ENCODE assay signal across 13 cellular contexts in the genomic region with DNA sequence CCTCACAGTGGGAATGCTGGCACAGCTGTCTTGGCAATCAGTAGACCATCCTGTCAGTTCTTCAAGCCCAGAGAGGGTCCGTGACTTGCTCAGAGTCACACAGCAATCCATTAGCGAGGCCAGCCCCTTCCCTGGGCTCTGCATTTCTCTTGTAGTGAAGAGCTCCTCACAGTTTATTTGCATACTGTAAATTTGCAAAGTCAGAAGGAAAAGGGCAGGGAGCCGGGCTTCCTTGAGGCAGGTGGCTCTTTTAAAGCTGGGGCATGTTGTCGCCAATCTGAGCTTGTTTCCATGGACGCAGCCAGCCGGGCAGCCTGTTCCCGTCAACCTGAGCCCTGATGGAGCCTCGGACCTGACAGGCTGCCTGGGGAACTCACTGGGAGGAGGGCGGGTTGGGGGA.
DNase-seq lines count a peak whose midpoint lies in the region; ATAC-seq, FAIRE-seq and TF ChIP-seq lines count a peak whose summit lies in the region.
"Had no signal": no experiment of that assay in that cellular context is flagged by ENCODE, and none has a peak within 500 bp of the region (broad histone marks: within the 10 kb centered on the region; RNA-seq: fewer than 3 reads in every experiment).

No MANE protein-coding gene starts in this region.

- POLR2A ChIA-PET in CD4-positive, alpha-beta T cell (lab: Charles Lee), result interaction anchor here (1.5 kb wide), 1 partner anchor 41 kb away, joined by 3 read pairs; no protein-coding TSS in a partner anchor

- H4K20me1 ChIP-seq in keratinocyte (ENCODE audit: control insufficient read depth, extremely low read depth, insufficient read depth, low read length), result peaks cover 3% of the 10 kb centered on the region

- dilution Hi-C loops in keratinocyte (cut with MboI; ENCODE audit: extremely low pct_ligation_motif_present, low sequenced_read_pairs), result no loop called here

- peaks cover 3% of the 10 kb centered on the region for H3K79me2 ChIP-seq in keratinocyte (ENCODE audit: control insufficient read depth, insufficient read depth, low read length)

- H3K9me3 ChIP-seq in keratinocyte (ENCODE audit: control insufficient read depth, low read depth, low read length), result no peaks in the 10 kb centered on the region
- H3K9me3 ChIP-seq in CD4-positive, alpha-beta T cell (ENCODE audit: control insufficient read depth, low read length), result no peaks in the 10 kb centered on the region

- H3K36me3 Mint-ChIP-seq in type B pancreatic cell, result peaks cover 8% of the 10 kb centered on the region
- no peaks in the 10 kb centered on the region for H3K36me3 Mint-ChIP-seq in CD4-positive, alpha-beta T cell (ENCODE audit: low read depth)

- peak overlapping the region; percentile 64 for H3K27ac Mint-ChIP-seq in type B pancreatic cell
- H3K27ac Mint-ChIP-seq in CD4-positive, alpha-beta T cell, result no peak overlapping the region
- H3K27ac Mint-ChIP-seq: naive thymus-derived CD4-positive, alpha-beta T cell; T-helper 1 cell treated with Interleukin-12 subunit alpha and Interleukin-12 subunit beta and Interleukin-4 antibody, amounts not matched to agents 30 μg/mL and 1 μg/mL, for 36 hours had no signal

- CTCF ChIA-PET in CD4-positive, alpha-beta T cell (lab: Charles Lee), result no interaction called here

- no peaks in the 10 kb centered on the region for H3K9me3 Mint-ChIP-seq in type B pancreatic cell
- H3K9me3 Mint-ChIP-seq in CD4-positive, alpha-beta T cell, result no peaks in the 10 kb centered on the region
- H3K9me3 Mint-ChIP-seq: naive thymus-derived CD4-positive, alpha-beta T cell; T-helper 1 cell treated with Interleukin-12 subunit alpha and Interleukin-12 subunit beta and Interleukin-4 antibody, amounts not matched to agents 30 μg/mL and 1 μg/mL, for 36 hours had no signal

- H3K4me1 Mint-ChIP-seq in type B pancreatic cell (ENCODE audit: unreplicated experiment), result peaks cover 29% of the 10 kb centered on the region
- no peaks in the 10 kb centered on the region for H3K4me1 Mint-ChIP-seq in CD4-positive, alpha-beta T cell (ENCODE audit: low read depth)

- H3K4me3 Mint-ChIP-seq in type B pancreatic cell, result no peak overlapping the region
- H3K4me3 Mint-ChIP-seq in CD4-positive, alpha-beta T cell, result no peak overlapping the region
- H3K4me3 Mint-ChIP-seq: naive thymus-derived CD4-positive, alpha-beta T cell; T-helper 1 cell treated with Interleukin-12 subunit alpha and Interleukin-12 subunit beta and Interleukin-4 antibody, amounts not matched to agents 30 μg/mL and 1 μg/mL, for 36 hours had no signal

- peaks cover 2% of the 10 kb centered on the region for H3K27me3 Mint-ChIP-seq in type B pancreatic cell
- no peaks in the 10 kb centered on the region for H3K27me3 Mint-ChIP-seq in CD4-positive, alpha-beta T cell
- H3K27me3 Mint-ChIP-seq: naive thymus-derived CD4-positive, alpha-beta T cell had no signal

- H3K4me1 ChIP-seq in keratinocyte (ENCODE audit: control insufficient read depth, extremely low read depth, insufficient read depth, low read length), result peaks cover 35% of the 10 kb centered on the region

- DNase-seq in NCI-H2029 (lab: John Stamatoyannopoulos, UW) (peak; percentile 63), NCI-H2029 treated with DMSO at 0.1 percent for 48 hours (lab: John Stamatoyannopoulos, UW) (no peak), keratinocyte (ENCODE audit: low read depth, low spot score) (no peak), type B pancreatic cell (ENCODE audit: extremely low spot score, unreplicated experiment) (no peak), activated gamma-delta T cell (lab: John Stamatoyannopoulos, UW) (no peak)
- DNase-seq in CD4-positive, alpha-beta T cell, result no peak
- DNase-seq: KBM-7; naive thymus-derived CD4-positive, alpha-beta T cell had no signal

- TF ChIP-seq CTCF in keratinocyte (optimal IDR thresholded peaks at IDR 0.05 in 1 of 3, IDR thresholded peaks at IDR 0.05 in 1 of 3, conservative IDR thresholded peaks at IDR 0.05 in 1 of 3; ENCODE audit: extremely low read depth in 1 of 3, insufficient read depth in 2 of 3, low read length in 3 of 3) (no peak), type B pancreatic cell (conservative IDR thresholded peaks at IDR 0.05) (no peak)
- no peak for TF ChIP-seq CTCF in CD4-positive, alpha-beta T cell (IDR thresholded peaks at IDR 0.05)

- intact Hi-C loops in CD4-positive, alpha-beta T cell (cut with DNase I, micrococcal nuclease), result no loop called here

- peaks cover 0 to 2% of the 10 kb centered on the region in 2 experiments for H3K36me3 ChIP-seq in keratinocyte (ENCODE audit: control insufficient read depth in 2 of 2, extremely low read depth in 1 of 2, insufficient read depth in 2 of 2, low read length in 2 of 2)

- H3K27ac ChIP-seq in keratinocyte (ENCODE audit: control insufficient read depth, insufficient read depth, low read length), result no peak overlapping the region
- H3K27ac ChIP-seq in CD4-positive, alpha-beta T cell (ENCODE audit: low read depth, low read length), result no peak overlapping the region

- FAIRE-seq in keratinocyte (lab: Jason Lieb, UNC), result no peak
- FAIRE-seq: A204.1, GM12891 had no signal

- peak overlapping the region; percentile 33 for H3K9ac ChIP-seq in keratinocyte (ENCODE audit: control insufficient read depth, extremely low read depth, insufficient read depth, low read length)

- no peak overlapping the region for H2AFZ ChIP-seq in keratinocyte (ENCODE audit: control insufficient read depth, low read length)

- H3K9me1 ChIP-seq in keratinocyte (ENCODE audit: control insufficient read depth, extremely low read depth, insufficient read depth, low read length), result peaks cover 2% of the 10 kb centered on the region

- no peak overlapping the region for H3K4me3 ChIP-seq in keratinocyte (ENCODE audit: control insufficient read depth in 2 of 3, extremely low read depth in 1 of 3, insufficient read depth in 2 of 3, low read depth in 1 of 3, low read length in 3 of 3)

- H3K27me3 ChIP-seq in keratinocyte (ENCODE audit: control insufficient read depth, extremely low read depth, insufficient read depth, low read length), result no peaks in the 10 kb centered on the region
- H3K27me3 ChIP-seq in CD4-positive, alpha-beta T cell (ENCODE audit: control insufficient read depth, insufficient read depth, low read length), result no peaks in the 10 kb centered on the region

- H3K4me2 ChIP-seq in keratinocyte (ENCODE audit: control insufficient read depth, extremely low read depth, insufficient read depth, low read depth, low read length), result peak overlapping the region; percentile 70

- ATAC-seq in SK-N-SH treated with all-trans-retinoic acid at 6 μM for 48 hours (peak; percentile 40), GM19455 (IDR thresholded peaks at IDR 0.05; ENCODE audit: unreplicated experiment) (no peak)
- ATAC-seq in CD4-positive, alpha-beta T cell (ENCODE audit: poor library complexity), result no peak
- ATAC-seq: naive thymus-derived CD4-positive, alpha-beta T cell had no signal

TF ChIP-seq in SK-N-SH treated with all-trans-retinoic acid at 6 μM for 48 hours, 23 proteins besides CTCF, POLR2A, EP300 and RAD21 (continues in another document):
- no peak for TF ChIP-seq OSR1 (CRISPR knock-in tag; IDR thresholded peaks at IDR 0.05)
- TF ChIP-seq, protein P1, sequence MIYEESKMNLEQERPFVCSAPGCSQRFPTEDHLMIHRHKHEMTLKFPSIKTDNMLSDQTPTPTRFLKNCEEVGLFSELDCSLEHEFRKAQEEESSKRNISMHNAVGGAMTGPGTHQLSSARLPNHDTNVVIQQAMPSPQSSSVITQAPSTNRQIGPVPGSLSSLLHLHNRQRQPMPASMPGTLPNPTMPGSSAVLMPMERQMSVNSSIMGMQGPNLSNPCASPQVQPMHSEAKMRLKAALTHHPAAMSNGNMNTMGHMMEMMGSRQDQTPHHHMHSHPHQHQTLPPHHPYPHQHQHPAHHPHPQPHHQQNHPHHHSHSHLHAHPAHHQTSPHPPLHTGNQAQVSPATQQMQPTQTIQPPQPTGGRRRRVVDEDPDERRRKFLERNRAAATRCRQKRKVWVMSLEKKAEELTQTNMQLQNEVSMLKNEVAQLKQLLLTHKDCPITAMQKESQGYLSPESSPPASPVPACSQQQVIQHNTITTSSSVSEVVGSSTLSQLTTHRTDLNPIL (CRISPR knock-in tag; IDR thresholded peaks at IDR 0.05; ENCODE audit: low read depth), result no peak
- no peak for TF ChIP-seq GLIS3 (CRISPR knock-in tag; IDR thresholded peaks at IDR 0.05)
- TF ChIP-seq, protein P2, sequence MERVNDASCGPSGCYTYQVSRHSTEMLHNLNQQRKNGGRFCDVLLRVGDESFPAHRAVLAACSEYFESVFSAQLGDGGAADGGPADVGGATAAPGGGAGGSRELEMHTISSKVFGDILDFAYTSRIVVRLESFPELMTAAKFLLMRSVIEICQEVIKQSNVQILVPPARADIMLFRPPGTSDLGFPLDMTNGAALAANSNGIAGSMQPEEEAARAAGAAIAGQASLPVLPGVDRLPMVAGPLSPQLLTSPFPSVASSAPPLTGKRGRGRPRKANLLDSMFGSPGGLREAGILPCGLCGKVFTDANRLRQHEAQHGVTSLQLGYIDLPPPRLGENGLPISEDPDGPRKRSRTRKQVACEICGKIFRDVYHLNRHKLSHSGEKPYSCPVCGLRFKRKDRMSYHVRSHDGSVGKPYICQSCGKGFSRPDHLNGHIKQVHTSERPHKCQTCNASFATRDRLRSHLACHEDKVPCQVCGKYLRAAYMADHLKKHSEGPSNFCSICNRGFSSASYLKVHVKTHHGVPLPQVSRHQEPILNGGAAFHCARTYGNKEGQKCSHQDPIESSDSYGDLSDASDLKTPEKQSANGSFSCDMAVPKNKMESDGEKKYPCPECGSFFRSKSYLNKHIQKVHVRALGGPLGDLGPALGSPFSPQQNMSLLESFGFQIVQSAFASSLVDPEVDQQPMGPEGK (CRISPR knock-in tag; IDR thresholded peaks at IDR 0.05; ENCODE audit: borderline replicate concordance), result no peak
- TF ChIP-seq TCF4 (CRISPR knock-in tag; IDR thresholded peaks at IDR 0.05; ENCODE audit: borderline replicate concordance), result no peak
- TF ChIP-seq ZNF8 (CRISPR knock-in tag; IDR thresholded peaks at IDR 0.05), result no peak
- TF ChIP-seq SNAI2 (CRISPR knock-in tag; IDR thresholded peaks at IDR 0.05), result no peak
- TF ChIP-seq, protein P3, sequence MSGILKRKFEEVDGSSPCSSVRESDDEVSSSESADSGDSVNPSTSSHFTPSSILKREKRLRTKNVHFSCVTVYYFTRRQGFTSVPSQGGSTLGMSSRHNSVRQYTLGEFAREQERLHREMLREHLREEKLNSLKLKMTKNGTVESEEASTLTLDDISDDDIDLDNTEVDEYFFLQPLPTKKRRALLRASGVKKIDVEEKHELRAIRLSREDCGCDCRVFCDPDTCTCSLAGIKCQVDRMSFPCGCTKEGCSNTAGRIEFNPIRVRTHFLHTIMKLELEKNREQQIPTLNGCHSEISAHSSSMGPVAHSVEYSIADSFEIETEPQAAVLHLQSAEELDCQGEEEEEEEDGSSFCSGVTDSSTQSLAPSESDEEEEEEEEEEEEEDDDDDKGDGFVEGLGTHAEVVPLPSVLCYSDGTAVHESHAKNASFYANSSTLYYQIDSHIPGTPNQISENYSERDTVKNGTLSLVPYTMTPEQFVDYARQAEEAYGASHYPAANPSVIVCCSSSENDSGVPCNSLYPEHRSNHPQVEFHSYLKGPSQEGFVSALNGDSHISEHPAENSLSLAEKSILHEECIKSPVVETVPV (CRISPR knock-in tag; IDR thresholded peaks at IDR 0.05), result no peak
- TF ChIP-seq ZFP30 (CRISPR knock-in tag; IDR thresholded peaks at IDR 0.05), result no peak
- TF ChIP-seq BACH2 (CRISPR knock-in tag; IDR thresholded peaks at IDR 0.05; ENCODE audit: borderline replicate concordance), result no peak
- TF ChIP-seq CSDC2 (CRISPR knock-in tag; IDR thresholded peaks at IDR 0.05), result no peak
